16 cellular contexts compared by ENCODE assay signal in the genomic region with DNA sequence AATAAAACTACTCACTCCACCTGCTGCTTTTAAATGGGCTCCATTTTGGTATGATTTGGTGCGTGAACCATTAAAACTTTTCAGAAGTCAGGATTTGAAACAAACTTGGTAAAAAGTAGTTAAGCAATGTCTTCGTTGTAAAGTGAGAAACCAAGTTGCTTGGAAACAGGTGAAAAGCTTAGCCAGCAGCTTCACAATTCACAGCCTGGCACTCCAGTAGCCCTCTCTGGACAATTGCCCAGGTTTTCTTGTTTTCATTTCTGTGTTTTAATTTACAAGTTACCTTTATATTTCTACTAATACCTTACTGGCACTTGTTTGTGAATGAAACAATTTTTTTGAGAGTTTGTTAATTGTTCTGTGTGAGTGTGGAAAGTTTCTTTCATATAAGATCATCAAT. TPM values are rescaled to one million over a fixed set of nuclear protein-coding genes. Genes with fewer than 3 reads are reported as not detected.
DNase-seq lines count a peak whose midpoint lies in the region; ATAC-seq and TF ChIP-seq lines count a peak whose summit lies in the region.
"Had no signal": no experiment of that assay in that cellular context is flagged by ENCODE, and none has a peak within 500 bp of the region (broad histone marks: within the 10 kb centered on the region; RNA-seq: fewer than 3 reads in every experiment).

No MANE protein-coding gene starts in this region.

- no peaks in the 10 kb centered on the region for H3K27me3 ChIP-seq in fibroblast of lung (ENCODE audit: control insufficient read depth, insufficient read depth, low read length)
- H3K27me3 ChIP-seq: adrenal gland had no signal

- TF ChIP-seq CTCF in fibroblast of lung (conservative IDR thresholded peaks at IDR 0.05 in 1 of 2, IDR thresholded peaks at IDR 0.05 in 1 of 2; ENCODE audit: low read depth in 1 of 2, low read length in 2 of 2), result no peak
- no peak for TF ChIP-seq CTCF in foreskin fibroblast (IDR thresholded peaks at IDR 0.05; ENCODE audit: low read depth, low read length)

- H3K27me3 Mint-ChIP-seq in activated T-cell treated with anti-CD3 and anti-CD28 coated beads, Interleukin-2, amount 50 U/mL, for 72 hours (ENCODE audit: low read depth), result no peaks in the 10 kb centered on the region
- H3K27me3 Mint-ChIP-seq in T-cell, result peaks cover 4 to 13% of the 10 kb centered on the region in 2 donors

- peak overlapping the region; percentile 83 for H3K27ac Mint-ChIP-seq in activated T-cell treated with anti-CD3 and anti-CD28 coated beads, Interleukin-2, amount 50 U/mL, for 72 hours
- H3K27ac Mint-ChIP-seq in T-cell, result peak overlapping the region; percentile 79 to 91

- H3K4me1 Mint-ChIP-seq in activated T-cell treated with anti-CD3 and anti-CD28 coated beads, Interleukin-2, amount 50 U/mL, for 72 hours (ENCODE audit: low read depth), result peaks cover 84% of the 10 kb centered on the region
- peaks cover 73 to 84% (median 76%) of the 10 kb centered on the region in 3 donors for H3K4me1 Mint-ChIP-seq in T-cell

- peak overlapping the region in 1 of 2 donors; percentile 75 for H3K4me3 Mint-ChIP-seq in activated T-cell treated with anti-CD3 and anti-CD28 coated beads, Interleukin-2, amount 50 U/mL, for 72 hours
- peak overlapping the region in 1 of 3 donors; percentile 63 for H3K4me3 Mint-ChIP-seq in T-cell

- no peak for ATAC-seq in activated T-cell treated with anti-CD3 and anti-CD28 coated beads, Interleukin-2, amount 50 U/mL, for 72 hours (replicated peaks in 1 of 2)
- ATAC-seq in T-cell (replicated peaks in 1 of 4) (no peak), HG03521 (IDR thresholded peaks at IDR 0.05; ENCODE audit: unreplicated experiment) (no peak), HG02571 (IDR thresholded peaks at IDR 0.05; ENCODE audit: unreplicated experiment) (no peak)
- ATAC-seq: activated CD8-positive, alpha-beta memory T cell treated with anti-CD3 and anti-CD28 coated beads, Interleukin-2, amount 10 ng/mL, durations not matched to agents 7 days and 5 days; mucosa of descending colon; psoas muscle had no signal

- no peak overlapping the region for H2AFZ ChIP-seq in fibroblast of lung (ENCODE audit: low read length)

- CTCF ChIA-PET in T-cell (lab: Charles Lee), result interaction anchor here (0.6 to 2.2 kb wide), 4 partner anchors 17 to 289 kb away, joined by 3 to 8 read pairs (median 5); no protein-coding TSS in a partner anchor

- H3K9me3 ChIP-seq in fibroblast of lung (ENCODE audit: control insufficient read depth, insufficient read depth, low read depth, low read length), result no peaks in the 10 kb centered on the region
- H3K9me3 ChIP-seq: adrenal gland, mucosa of descending colon, psoas muscle had no signal

- H3K36me3 ChIP-seq in fibroblast of lung (ENCODE audit: control insufficient read depth, insufficient read depth, low read length), result peaks cover 3% of the 10 kb centered on the region
- H3K36me3 ChIP-seq: adrenal gland had no signal

- no peaks in the 10 kb centered on the region for H4K20me1 ChIP-seq in fibroblast of lung (ENCODE audit: control insufficient read depth, extremely low read depth, insufficient read depth, low read length)

- H3K9me3 Mint-ChIP-seq in activated T-cell treated with anti-CD3 and anti-CD28 coated beads, Interleukin-2, amount 50 U/mL, for 72 hours, result no peaks in the 10 kb centered on the region
- no peaks in the 10 kb centered on the region for H3K9me3 Mint-ChIP-seq in T-cell

- no peak overlapping the region for H3K4me2 ChIP-seq in fibroblast of lung (ENCODE audit: extremely low read depth, insufficient read depth, low read length)

- H3K4me3 ChIP-seq in fibroblast of lung (replicated peaks in 1 of 4; ENCODE audit: control extremely low read depth in 1 of 4, insufficient read depth in 1 of 4, low read depth in 3 of 4, low read length in 4 of 4), result no peak overlapping the region
- no peak overlapping the region for H3K4me3 ChIP-seq in foreskin fibroblast (ENCODE audit: low read depth in 1 of 2, low read length in 2 of 2)
- H3K4me3 ChIP-seq: adrenal gland, dorsolateral prefrontal cortex, mucosa of descending colon, psoas muscle had no signal

- no peak for DNase-seq in activated T-cell treated with anti-CD3 and anti-CD28 coated beads, Interleukin-2, amount 50 U/mL, for 72 hours
- DNase-seq in activated T-cell treated with anti-CD3 and anti-CD28 coated beads, Interleukin-2, amount 50 U/mL, for 1 hour, result no peak
- DNase-seq in T-cell, result no peak
- DNase-seq in fibroblast of lung (ENCODE audit: low read depth in 2 of 2), result no peak
- peak; percentile 26 for DNase-seq in superior temporal gyrus (ENCODE audit: extremely low spot score)
- DNase-seq in foreskin fibroblast, result no peak
- DNase-seq: activated CD8-positive, alpha-beta memory T cell treated with anti-CD3 and anti-CD28 coated beads, Interleukin-2, amount 10 ng/mL, durations not matched to agents 7 days and 5 days; adrenal gland; dorsolateral prefrontal cortex; foreskin melanocyte; mucosa of descending colon; NCI-H1694; NCI-H510A treated with DMSO at 0.1 percent for 48 hours; psoas muscle had no signal

- H3K79me2 ChIP-seq in fibroblast of lung (ENCODE audit: control insufficient read depth, insufficient read depth, low read length), result peaks cover 64% of the 10 kb centered on the region

- peak overlapping the region; percentile 99 for H3K27ac ChIP-seq in fibroblast of lung (ENCODE audit: insufficient read depth, low read length)
- H3K27ac ChIP-seq: psoas muscle had no signal

- peaks cover 60% of the 10 kb centered on the region for H3K4me1 ChIP-seq in fibroblast of lung (ENCODE audit: control insufficient read depth, extremely low read depth, insufficient read depth, low read length)
- H3K4me1 ChIP-seq: psoas muscle had no signal

- no peak overlapping the region for H3K9ac ChIP-seq in fibroblast of lung (ENCODE audit: insufficient read depth, low read length)

- POLR2A ChIA-PET in T-cell (lab: Charles Lee), result interaction anchor here in 1 of 2 donors (0.6 to 1.2 kb wide), 4 partner anchors 11 to 1650 kb away, joined by 3 to 5 read pairs (median 3); no protein-coding TSS in a partner anchor

- no peaks in the 10 kb centered on the region for H3K36me3 Mint-ChIP-seq in activated T-cell treated with anti-CD3 and anti-CD28 coated beads, Interleukin-2, amount 50 U/mL, for 72 hours (ENCODE audit: insufficient read depth in 2 of 2)
- no peaks in the 10 kb centered on the region for H3K36me3 Mint-ChIP-seq in T-cell

RNA-seq across cellular contexts. Expression of a gene that starts 12.8 kb away (rescaled TPM):
- total RNA-seq in activated T-cell treated with anti-CD3 and anti-CD28 coated beads, Interleukin-2, amount 50 U/mL, for 72 hours, result 10 to 100 TPM in 1 of 2 donors, 1 to 10 TPM in 1; 6.2 to 13.1 TPM
- total RNA-seq in T-cell (10 to 100 TPM in 3 of 5 donors, 1 to 10 TPM in 2; 8.0 to 18.6 (median 11.0) TPM), fibroblast of lung (111 and 257 TPM in 2 replicates)
- polyA plus RNA-seq in fibroblast of lung, result 217 and 324 TPM in 2 replicates
- 125 and 203 TPM in 2 replicates for polyA plus RNA-seq in fibroblast of lung (2012)
- 43.7 and 113 TPM in 2 replicates for polyA minus RNA-seq in fibroblast of lung (ENCODE audit: low replicate concordance)
